ENCODE assay signal across 9 cellular contexts in the genomic region with DNA sequence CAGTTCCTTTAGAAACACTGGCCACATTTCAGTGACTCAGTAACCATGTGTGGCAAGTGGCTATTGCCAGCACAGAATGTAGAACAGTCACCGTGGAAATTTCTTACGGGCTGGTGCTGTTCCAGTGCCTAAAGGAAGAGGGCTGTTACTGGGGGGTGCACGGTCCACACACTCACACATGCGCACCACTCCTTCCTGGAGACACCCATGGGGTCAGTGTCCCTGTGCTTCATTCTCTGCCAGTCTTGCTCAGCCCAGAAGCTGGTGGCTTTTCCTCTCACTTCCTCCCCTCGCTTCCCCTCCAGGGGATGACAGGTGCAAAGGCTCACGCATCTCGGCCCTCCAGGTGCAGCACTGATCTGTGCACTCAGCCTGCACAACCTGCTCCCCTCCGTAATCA.
A peak's percentile ranks its signal among the peaks of the same experiment; 100 is the strongest.
DNase-seq lines count a peak whose midpoint lies in the region; ATAC-seq, FAIRE-seq and TF ChIP-seq lines count a peak whose summit lies in the region.
"Had no signal": no experiment of that assay in that cellular context is flagged by ENCODE, and none has a peak within 500 bp of the region (broad histone marks: within the 10 kb centered on the region; RNA-seq: fewer than 3 reads in every experiment).

No MANE protein-coding gene starts in this region.

- WGBS in HepG2 (ENCODE audit: low lambda C conversion rate), result 95% methylated on average over 8 of the region's 8 CpGs

- ATAC-seq in GM18505 (IDR thresholded peaks at IDR 0.05; ENCODE audit: unreplicated experiment), result peak; percentile 67
- ATAC-seq in GM21529 (IDR thresholded peaks at IDR 0.05; ENCODE audit: unreplicated experiment), result peak; percentile 80
- peak; percentile 65 for ATAC-seq in HG03442 (IDR thresholded peaks at IDR 0.05; ENCODE audit: unreplicated experiment)
- ATAC-seq in HepG2, result no peak

- no peak overlapping the region for H2AFZ ChIP-seq in HepG2 (ENCODE audit: low read length)

- no peaks in the 10 kb centered on the region for H3K9me3 ChIP-seq in HepG2 (ENCODE audit: low read length)

- H3K36me3 ChIP-seq in HepG2 (replicated peaks in 1 of 2; ENCODE audit: control insufficient read depth in 1 of 2, insufficient read depth in 2 of 2, low read length in 2 of 2), result peaks cover 49 to 84% of the 10 kb centered on the region in 2 experiments

- H3K27ac ChIP-seq in HepG2 (ENCODE audit: extremely low read length, insufficient read depth, low read length), result no peak overlapping the region

- CTCF ChIA-PET in HepG2 (lab: Yijun Ruan, JAX; ENCODE audit: low intra/inter-chr PET ratio, low total read pairs), result no interaction called here

- H4K20me1 ChIP-seq in HepG2 (ENCODE audit: insufficient read depth, low read length), result no peaks in the 10 kb centered on the region; the same call in 1 of the 2 replicates

- no TSS peak for BruUV-seq in HepG2 (replicated peaks; lab: Mats Ljungman, UMichigan)

- POLR2A ChIA-PET in HepG2 (lab: Yijun Ruan, JAX), result no interaction called here

- H3K4me1 ChIP-seq in HepG2 (ENCODE audit: insufficient read depth, low read length), result peaks cover 17% of the 10 kb centered on the region

- TF ChIP-seq RAD21 in HepG2 (CRISPR knock-in tag; IDR thresholded peaks at IDR 0.05), result no peak

- in situ Hi-C loops in HepG2 (cut with HindIII; ENCODE audit: extremely low pct_ligation_motif_present, low pct_unique_long_range_greater_than_20kb), result no loop called here

- intact Hi-C loops in HepG2 (cut with micrococcal nuclease; ENCODE audit: unreplicated experiment), result no loop called here

- TF ChIP-seq POLR2A in GM18505 (IDR thresholded peaks at IDR 0.05; ENCODE audit: borderline replicate concordance, extremely low read depth, insufficient read depth, insufficient read length), result no peak
- TF ChIP-seq POLR2A in HepG2 (IDR thresholded peaks at IDR 0.05; ENCODE audit: insufficient read depth in 1 of 2, low read depth in 2 of 2, low read length in 2 of 2), result no peak

- no peak overlapping the region for H3K4me2 ChIP-seq in HepG2 (ENCODE audit: low read depth, low read length)

- no peaks in the 10 kb centered on the region for H3K79me2 ChIP-seq in HepG2 (ENCODE audit: insufficient read depth, low read length)

- TF ChIP-seq EP300 in HepG2 (IDR thresholded peaks at IDR 0.05; ENCODE audit: low read depth in 2 of 2, low read length in 2 of 2) (no peak), HepG2 (CRISPR knock-in tag; IDR thresholded peaks at IDR 0.05; ENCODE audit: borderline replicate concordance) (no peak)

- no peak for DNase-seq in HepG2 (ENCODE audit: low spot score)
- no peak for DNase-seq in DMS153 treated with DMSO at 0.1 percent for 48 hours (lab: John Stamatoyannopoulos, UW; ENCODE audit: unreplicated experiment)
- DNase-seq in GOT3 (lab: John Stamatoyannopoulos, UW), result no peak
- DNase-seq in activated T-cell treated with anti-CD3 and anti-CD28 coated beads, Interleukin-2, amount 50 U/mL, for 1 hour, result no peak
- DNase-seq in hypothalamus (lab: John Stamatoyannopoulos, UW), result no peak
- DNase-seq: activated naive CD8-positive, alpha-beta T cell treated with anti-CD3 and anti-CD28 coated beads, Interleukin-2, amount 10 ng/mL, durations not matched to agents 7 days and 5 days had no signal

- no peak overlapping the region for H3K4me3 ChIP-seq in HepG2 (replicated peaks in 1 of 3; ENCODE audit: insufficient read depth in 1 of 3, low read depth in 2 of 3, low read length in 3 of 3)

- H3K27me3 ChIP-seq in HepG2 (ENCODE audit: control insufficient read depth in 1 of 2, insufficient read depth in 2 of 2, low read length in 2 of 2), result no peaks in the 10 kb centered on the region

- no peak for FAIRE-seq in HepG2 (lab: Jason Lieb, UNC)

- no peak for TF ChIP-seq CTCF in HepG2 (CRISPR knock-in tag; IDR thresholded peaks at IDR 0.05)

- H3K9ac ChIP-seq in HepG2 (ENCODE audit: insufficient read depth, low read depth, low read length), result no peak overlapping the region

TF ChIP-seq in HepG2, 621 proteins besides CTCF, POLR2A, EP300 and RAD21:
- peak; percentile 20 for TF ChIP-seq AGO2 (optimal IDR thresholded peaks at IDR 0.05; ENCODE audit: low read depth, low read length)
- no peak for TF ChIP-seq SMARCC2 (IDR thresholded peaks at IDR 0.05)
- TF ChIP-seq RBAK (CRISPR knock-in tag; IDR thresholded peaks at IDR 0.05), result no peak
- TF ChIP-seq ZNF703 (CRISPR knock-in tag; IDR thresholded peaks at IDR 0.05; ENCODE audit: borderline replicate concordance), result no peak
TF ChIP-seq in HepG2: peak in this region for 1.
